In the genomic region with DNA sequence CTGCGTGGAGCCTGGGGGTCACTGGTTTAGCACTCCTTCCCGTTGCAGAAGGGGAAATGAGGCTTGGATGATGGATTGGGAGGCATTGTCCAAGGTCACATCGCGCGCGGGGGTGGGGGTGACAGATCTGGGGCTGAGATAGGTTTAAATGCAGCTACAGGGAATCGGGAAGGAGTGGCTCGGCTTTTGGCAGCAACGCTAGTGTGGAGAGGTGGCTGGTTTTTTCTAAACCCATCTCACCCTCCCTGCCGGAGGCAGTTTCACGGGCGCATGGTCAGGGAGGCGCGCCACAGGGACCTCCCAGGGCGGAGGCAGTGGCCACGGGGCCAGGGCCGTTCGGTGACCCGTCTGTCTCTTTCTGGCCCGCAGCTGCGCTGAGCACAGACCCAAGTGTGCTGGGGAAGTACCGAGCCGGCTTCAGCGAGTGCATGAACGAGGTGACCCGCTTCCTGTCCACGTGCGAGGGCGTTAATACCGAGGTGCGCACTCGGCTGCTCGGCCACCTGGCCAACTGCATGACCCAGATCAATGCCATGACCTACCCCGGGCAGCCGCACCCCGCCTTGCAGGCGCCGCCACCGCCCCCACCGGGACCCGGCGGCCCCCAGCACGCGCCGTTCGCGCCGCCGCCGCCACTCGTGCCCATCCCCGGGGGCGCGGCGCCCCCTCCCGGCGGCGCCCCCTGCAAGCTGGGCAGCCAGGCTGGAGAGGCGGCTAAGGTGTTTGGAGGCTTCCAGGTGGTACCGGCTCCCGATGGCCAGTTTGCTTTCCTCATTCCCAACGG, we compare ENCODE assay signal across 8 cellular contexts. TPM values are rescaled to one million over a fixed set of nuclear protein-coding genes. Genes with fewer than 3 reads are reported as not detected.
DNase-seq lines count a peak whose midpoint lies in the region; ATAC-seq, FAIRE-seq and TF ChIP-seq lines count a peak whose summit lies in the region.

No MANE protein-coding gene starts in this region.

- 0 to 1% methylated on average over 46 to 62 of the region's 62 CpGs for WGBS in pancreas, 2 donors

- ATAC-seq in GM18907 (IDR thresholded peaks at IDR 0.05; ENCODE audit: unreplicated experiment) (peak; percentile 41), HG03342 (IDR thresholded peaks at IDR 0.05; ENCODE audit: unreplicated experiment) (peak; percentile 31), pancreas (peak; percentile 0 to 6 (median 3))

- H3K9me3 ChIP-seq in pancreas = no peaks in the 10 kb centered on the region

- H3K27me3 Mint-ChIP-seq in glutamatergic neuron (ENCODE audit: unreplicated experiment) = peaks cover 20% of the 10 kb centered on the region

- H3K4me1 Mint-ChIP-seq in glutamatergic neuron (ENCODE audit: low read depth, unreplicated experiment) = peaks cover 22% of the 10 kb centered on the region

- peak overlapping the region; percentile 87 for H3K4me3 Mint-ChIP-seq in glutamatergic neuron (ENCODE audit: unreplicated experiment)

- no peak for FAIRE-seq in pancreas (lab: Jason Lieb, UNC)

- no peaks in the 10 kb centered on the region for H3K36me3 Mint-ChIP-seq in glutamatergic neuron (ENCODE audit: unreplicated experiment)

- H3K27ac Mint-ChIP-seq in glutamatergic neuron (ENCODE audit: unreplicated experiment) = no peak overlapping the region

- peaks cover 11 to 26% (median 23%) of the 10 kb centered on the region in 3 donors for H3K4me1 ChIP-seq in pancreas

- no peaks in the 10 kb centered on the region for H3K36me3 ChIP-seq in pancreas

- intact Hi-C loops in pancreas (cut with DNase I) = loop anchor here in 2 of 3 donors (5.0 to 10.0 kb wide), 5 partner anchors 63 to 355 kb away; no protein-coding TSS in a partner anchor

- TF ChIP-seq CTCF in glutamatergic neuron (IDR thresholded peaks at IDR 0.05; ENCODE audit: partially characterized antibody, unreplicated experiment) (peak; percentile 33), pancreas (IDR thresholded peaks at IDR 0.05) (peak in 1 of 4 donors; percentile 20)

- peaks cover 4% of the 10 kb centered on the region for H3K9me3 Mint-ChIP-seq in glutamatergic neuron (ENCODE audit: unreplicated experiment)

- H3K27me3 ChIP-seq in pancreas = no peaks in the 10 kb centered on the region

- peak overlapping the region; percentile 74 to 98 (median 88) for H3K27ac ChIP-seq in pancreas

- DNase-seq in CD1c-positive myeloid dendritic cell (ENCODE audit: extremely low spot score) = peak; percentile 71
- DNase-seq in OCI-M1 (lab: John Stamatoyannopoulos, UW) = peak; percentile 65
- DNase-seq in activated naive CD4-positive, alpha-beta T cell treated with Interleukin-2 at 50 U/mL for 16 hours = peak; percentile 44
- peak; percentile 42 for DNase-seq in glutamatergic neuron
- peak; percentile 83 to 92 (median 83) for DNase-seq in pancreas
- DNase-seq in HPDE6-E6E7 (ENCODE audit: extremely low spot score) = no peak

- peak overlapping the region; percentile 47 to 84 (median 65) for H3K4me3 ChIP-seq in pancreas

RNA-seq across cellular contexts. Expression of gene HES1, which starts 1.6 kb away (rescaled TPM):
- total RNA-seq in glutamatergic neuron (ENCODE audit: unreplicated experiment) = 0.34 TPM
- total RNA-seq in pancreas = 10 to 100 TPM; 15.7 to 51.6 (median 36.3) TPM
- polyA plus RNA-seq in pancreas = 10 to 100 TPM; 22.3 to 68.5 TPM

Comparison
In these comparisons a context has a peak if more than half of its experiments do, and no peak if none do; other contexts are left out.
1. RNA of gene HES1, which starts 1.6 kb away (total RNA-seq): 15.7 to 51.6 TPM in pancreas; 0.34 TPM in glutamatergic neuron (single experiment); every median in the first group is over 10 times any median in the second.
2. Peak in every context shown above with its lines, with median percentiles within 50 percentile points of each other: ATAC-seq.